Comparison of ENCODE assay signal across 8 cellular contexts in the genomic region with DNA sequence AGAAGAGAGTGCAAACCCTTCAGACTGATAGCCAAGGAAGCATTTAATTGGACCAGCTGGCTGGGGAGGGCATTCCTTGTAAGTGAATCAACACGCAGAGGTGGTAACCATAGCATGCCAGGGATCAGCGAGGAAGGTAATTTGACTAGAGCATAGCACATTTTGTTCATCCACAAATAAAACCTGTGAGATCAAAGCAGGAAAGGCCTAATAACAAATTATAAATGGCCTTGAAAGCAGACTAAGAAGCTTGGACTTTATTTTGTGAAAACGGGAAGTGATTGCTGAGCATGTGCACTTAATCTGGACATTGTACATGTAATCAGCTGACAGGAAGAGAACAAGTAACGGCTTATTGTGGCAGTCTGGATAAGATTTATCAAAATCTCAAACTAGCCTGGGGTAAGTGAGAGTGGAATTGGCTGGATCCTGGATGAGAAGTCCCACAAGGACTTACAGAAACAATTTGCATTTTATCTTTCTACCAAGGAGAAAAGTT. TPM values are rescaled to one million over a fixed set of nuclear protein-coding genes. Genes with fewer than 3 reads are reported as not detected.
DNase-seq lines count a peak whose midpoint lies in the region; ATAC-seq and TF ChIP-seq lines count a peak whose summit lies in the region.

No MANE protein-coding gene starts in this region.

- peaks cover 5% of the 10 kb centered on the region; the same call in 1 of the 2 replicates for H3F3A ChIP-seq in GM23248 (ENCODE audit: insufficient read depth)

- in situ Hi-C loops in GM23248 (cut with MboI), result no loop called here

- H3K36me3 ChIP-seq in GM23248 (ENCODE audit: low read depth), result no peaks in the 10 kb centered on the region

- H3K9ac ChIP-seq in GM23248, result no peak overlapping the region; the same call in 1 of the 2 replicates

- H3K4me3 ChIP-seq in GM23248 (peak overlapping the region; percentile 33), fibroblast of the aortic adventitia (ENCODE audit: low read depth, low read length) (no peak overlapping the region)

- H3K79me2 ChIP-seq in GM23248 (ENCODE audit: insufficient read depth), result no peaks in the 10 kb centered on the region

- peak overlapping the region; percentile 61 for H2AFZ ChIP-seq in GM23248

- H3K9me2 ChIP-seq in GM23248 (ENCODE audit: insufficient read depth), result no peaks in the 10 kb centered on the region

- no peaks in the 10 kb centered on the region for H4K20me1 ChIP-seq in GM23248 (ENCODE audit: insufficient read depth)

- peaks cover 27% of the 10 kb centered on the region for H3K4me1 ChIP-seq in GM23248 (ENCODE audit: insufficient read depth)

- H3K4me2 ChIP-seq in GM23248 (ENCODE audit: unreplicated experiment), result peak overlapping the region; percentile 49

- TF ChIP-seq CTCF in fibroblast of the aortic adventitia (IDR thresholded peaks at IDR 0.05; ENCODE audit: insufficient read depth, low read length), result no peak

- H3K27me3 ChIP-seq in GM23248 (replicated peaks; ENCODE audit: insufficient read depth), result no peaks in the 10 kb centered on the region

- H3K27ac ChIP-seq in GM23248, result no peak overlapping the region

- no peak for ATAC-seq in HG02623 (IDR thresholded peaks at IDR 0.05; ENCODE audit: unreplicated experiment)
- ATAC-seq in GM21515 (IDR thresholded peaks at IDR 0.05; ENCODE audit: unreplicated experiment), result no peak

- WGBS in GM23248 (ENCODE audit: low coverage in 1 of 2, low lambda C conversion rate in 2 of 2, missing lambda C conversion rate in 2 of 2), 2 experiments, result 13 to 17% methylated on average over 4 of the region's 4 CpGs

- H3K9me3 ChIP-seq in GM23248 (ENCODE audit: low read depth), result no peaks in the 10 kb centered on the region

- DNase-seq in 8988T, result peak; percentile 39
- DNase-seq in GM23248, result peak; percentile 76
- DNase-seq in SKM-1 treated with dmso at 0.1 percent for 144 hours (lab: John Stamatoyannopoulos, UW; ENCODE audit: unreplicated experiment), result peak; percentile 58
- DNase-seq in fibroblast of the aortic adventitia (ENCODE audit: low read depth), result peak; percentile 78
- DNase-seq in pulmonary artery endothelial cell (ENCODE audit: low read depth, low spot score), result peak; percentile 79
- no peak for DNase-seq in NCI-H524 treated with DMSO at 0.1 percent for 48 hours (lab: John Stamatoyannopoulos, UW)

RNA-seq across cellular contexts. Expression of a gene that starts 11.7 kb away (rescaled TPM):
- 39.2 and 54.7 TPM in 2 replicates for total RNA-seq in GM23248 (2014; rRNA removed; shearing (Covaris generic))
- 52.8 and 54.8 TPM in 2 replicates for polyA plus RNA-seq in GM23248 (2016; fragmentation: Nextera tagmentation; extraction: Ambion mirVana)
- 25.5 and 34.0 TPM in 2 replicates for total RNA-seq in fibroblast of the aortic adventitia (ENCODE audit: low replicate concordance)
- total RNA-seq in pulmonary artery endothelial cell, result 43.5 and 73.1 TPM in 2 replicates
